Comparison of ENCODE assay signal across 26 cellular contexts in the genomic region with DNA sequence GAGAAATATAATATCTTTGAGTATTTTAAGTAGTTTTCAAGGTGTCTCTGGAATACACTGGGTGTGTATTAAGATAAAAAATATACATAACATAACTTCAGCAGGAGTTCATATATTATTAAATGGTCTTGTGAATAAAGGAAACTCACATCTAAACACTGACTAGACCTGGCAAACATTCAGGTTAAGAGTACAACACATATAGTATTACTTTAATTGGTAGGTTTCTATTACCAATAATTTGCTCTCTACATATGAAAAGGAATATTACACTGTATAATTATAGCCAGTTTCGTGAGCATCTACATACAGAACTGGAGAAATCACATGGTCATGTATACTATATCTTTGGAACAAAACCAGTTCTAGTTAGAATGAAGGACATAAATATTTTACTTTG. TPM values are rescaled to one million over a fixed set of nuclear protein-coding genes. Genes with fewer than 3 reads are reported as not detected.
"Had no signal": no experiment of that assay in that cellular context is flagged by ENCODE, and none has a peak within 500 bp of the region (broad histone marks: within the 10 kb centered on the region; RNA-seq: fewer than 3 reads in every experiment).

No MANE protein-coding gene starts in this region.

- H3K4me3 ChIP-seq: left ventricle myocardium inferior, lung, mucosa of descending colon, ovary, right atrium auricular region, right lobe of liver, smooth muscle cell, tibial nerve, uterus had no signal

- H3K27me3 ChIP-seq: ovary, right atrium auricular region, right lobe of liver, tibial nerve, uterus had no signal

- H3K9me3 ChIP-seq: left ventricle myocardium inferior, mucosa of descending colon, ovary, right atrium auricular region, right lobe of liver, tibial nerve, uterus had no signal

- H3K36me3 ChIP-seq: ovary, uterus had no signal

- DNase-seq: hypothalamus; islet precursor cell; left ventricle myocardium inferior; midbrain; mucosa of descending colon; naive thymus-derived CD4-positive, alpha-beta T cell; ovary; right lobe of liver; stimulated activated CD4-positive, alpha-beta T cell treated with anti-CD3 and anti-CD28 coated beads, Interleukin-1b, Interleukin-23, amount 100 ng/mL, for 48 hours; stimulated activated CD4-positive, alpha-beta T cell treated with anti-CD3 and anti-CD28 coated beads, Interleukin-2, amount 100 ng/mL, for 48 hours; stimulated activated CD4-positive, alpha-beta T cell treated with anti-CD3 and anti-CD28 coated beads, Interleukin-4, amount 100 ng/mL, for 4 hours; stimulated activated CD8-positive, alpha-beta memory T cell treated with anti-CD3 and anti-CD28 coated beads, Interleukin-4, amount 100 ng/mL, for 48 hours; stimulated activated naive CD4-positive, alpha-beta T cell treated with Interleukin-2 at 50 U/mL for 16 hours; stimulated activated naive CD8-positive, alpha-beta T cell treated with anti-CD3 and anti-CD28 coated beads, Interleukin-15, amount 100 ng/mL, for 72 hours; substantia nigra; uterus had no signal

- H3K4me2 ChIP-seq: smooth muscle cell had no signal

- H3K4me3 Mint-ChIP-seq: memory B cell; natural killer cell treated with Interleukin-12 subunit alpha and Interleukin-12 subunit beta and Interleukin-15 and Interleukin-18, amount 100 ng/mL, for 72 hours; stimulated activated memory B cell treated with anti-CD40 and anti-IgM and Interleukin-4, amounts not matched to agents 10 μg/mL and 1 μg/mL and 100 μg/mL, for 72 hours; stimulated activated naive CD8-positive, alpha-beta T cell treated with anti-CD3 and anti-CD28 coated beads, Interleukin-15, amount 100 ng/mL, for 72 hours; type B pancreatic cell had no signal

- H3K36me3 Mint-ChIP-seq: natural killer cell treated with Interleukin-12 subunit alpha and Interleukin-12 subunit beta and Interleukin-15 and Interleukin-18, amount 100 ng/mL, for 72 hours; type B pancreatic cell had no signal

- H3K9me3 Mint-ChIP-seq: memory B cell; naive thymus-derived CD4-positive, alpha-beta T cell; natural killer cell treated with Interleukin-12 subunit alpha and Interleukin-12 subunit beta and Interleukin-15 and Interleukin-18, amount 100 ng/mL, for 72 hours; stimulated activated memory B cell treated with anti-CD40 and anti-IgM and Interleukin-4, amounts not matched to agents 10 μg/mL and 1 μg/mL and 100 μg/mL, for 72 hours; stimulated activated naive CD8-positive, alpha-beta T cell treated with anti-CD3 and anti-CD28 coated beads, Interleukin-15, amount 100 ng/mL, for 72 hours; type B pancreatic cell had no signal

- H3K27ac Mint-ChIP-seq: memory B cell; natural killer cell treated with Interleukin-12 subunit alpha and Interleukin-12 subunit beta and Interleukin-15 and Interleukin-18, amount 100 ng/mL, for 72 hours; progenitor cell of endocrine pancreas; stimulated activated memory B cell treated with anti-CD40 and anti-IgM and Interleukin-4, amounts not matched to agents 10 μg/mL and 1 μg/mL and 100 μg/mL, for 72 hours; stimulated activated naive CD8-positive, alpha-beta T cell treated with anti-CD3 and anti-CD28 coated beads, Interleukin-15, amount 100 ng/mL, for 72 hours; type B pancreatic cell had no signal

- H3K27ac ChIP-seq: left ventricle myocardium inferior, ovary, right atrium auricular region, right lobe of liver, tibial nerve, uterus had no signal

- H3K27me3 Mint-ChIP-seq: memory B cell; naive thymus-derived CD4-positive, alpha-beta T cell; natural killer cell treated with Interleukin-12 subunit alpha and Interleukin-12 subunit beta and Interleukin-15 and Interleukin-18, amount 100 ng/mL, for 72 hours; progenitor cell of endocrine pancreas; stimulated activated memory B cell treated with anti-CD40 and anti-IgM and Interleukin-4, amounts not matched to agents 10 μg/mL and 1 μg/mL and 100 μg/mL, for 72 hours; stimulated activated naive CD8-positive, alpha-beta T cell treated with anti-CD3 and anti-CD28 coated beads, Interleukin-15, amount 100 ng/mL, for 72 hours; type B pancreatic cell had no signal

RNA-seq across cellular contexts. Expression of gene CD40, which starts 37.0 kb away (rescaled TPM):
- polyA plus RNA-seq: neural cell had no signal

RNA-seq across cellular contexts. Expression of gene SLC12A5, which starts 52.1 kb away (rescaled TPM):
- polyA plus RNA-seq: lung; naive thymus-derived CD4-positive, alpha-beta T cell had no signal
